ENCODE assay signal across 11 cellular contexts in genomic region chr6:157461000-157461915, GRCh38.
A peak's percentile ranks its signal among the peaks of the same experiment; 100 is the strongest.
DNase-seq lines count a peak whose midpoint lies in the region; ATAC-seq, FAIRE-seq and TF ChIP-seq lines count a peak whose summit lies in the region.
"Had no signal": no experiment of that assay in that cellular context is flagged by ENCODE, and none has a peak within 500 bp of the region (broad histone marks: within the 10 kb centered on the region; RNA-seq: fewer than 3 reads in every experiment).

No MANE protein-coding gene starts in this region.

- H3K14ac ChIP-seq in H1 (ENCODE audit: insufficient read length) = no peak overlapping the region

- H3K9ac ChIP-seq in H1 (replicated peaks in 1 of 4; ENCODE audit: extremely low read depth in 1 of 4, low read depth in 3 of 4, low read length in 3 of 4) = no peak overlapping the region

- H3K4me1 Mint-ChIP-seq in HFFc6 (ENCODE audit: low read depth) = peaks cover 11% of the 10 kb centered on the region

- no peaks in the 10 kb centered on the region for H4K20me1 ChIP-seq in H1 (replicated peaks in 1 of 2; ENCODE audit: control insufficient read depth in 1 of 2, insufficient read depth in 2 of 2, low read length in 2 of 2)

- no peaks in the 10 kb centered on the region for H3K9me3 Mint-ChIP-seq in HFFc6

- no peak for TF ChIP-seq POLR2A in heart left ventricle (IDR thresholded peaks at IDR 0.05)
- TF ChIP-seq POLR2A in H1 (IDR thresholded peaks at IDR 0.05; ENCODE audit: control extremely low read depth in 1 of 2, low read depth in 2 of 2, low read length in 2 of 2) = no peak

- H3K4me2 ChIP-seq in H1 (ENCODE audit: insufficient read depth in 1 of 2, low read depth in 2 of 2, low read length in 2 of 2) = no peak overlapping the region

- no peak overlapping the region for H2BK12ac ChIP-seq in H1 (ENCODE audit: low read depth, low read length)

- intact Hi-C loops in heart left ventricle (cut with DNase I) (loop anchor here in 1 of 10 donors (5.0 kb wide), 1 partner anchor 51 kb away; no protein-coding TSS in a partner anchor), cardiac septum (cut with DNase I) (no loop called here)

- WGBS in heart left ventricle, 4 donors = 52 to 66% (median 60%) methylated on average over 17 of the region's 17 CpGs
- WGBS in H1 (ENCODE audit: extremely low coverage in 1 of 2, insufficient coverage in 1 of 2, insufficient read length in 1 of 2, insufficient replicate concordance in 2 of 2, low coverage in 1 of 2, low lambda C conversion rate in 2 of 2, missing lambda C conversion rate in 1 of 2), 2 experiments = 83% methylated on average over 17 of the region's 17 CpGs; no CpG with 5 or more reads in 1 of the 2 experiments

- H2BK5ac ChIP-seq in H1 (ENCODE audit: low read depth, low read length) = no peak overlapping the region

- H3K27me3 Mint-ChIP-seq in HFFc6 (ENCODE audit: insufficient read depth) = no peaks in the 10 kb centered on the region; the same call in 1 of the 2 replicates

- H2BK120ac ChIP-seq in H1 (replicated peaks; ENCODE audit: low read depth, low read length) = no peak overlapping the region

- no peak overlapping the region for H3K23ac ChIP-seq in H1 (ENCODE audit: insufficient read length)

- H2AK5ac ChIP-seq in H1 (ENCODE audit: low read depth, low read length) = no peak overlapping the region

- peak; percentile 36 to 74 (median 40) for ATAC-seq in heart left ventricle

- H3K9me3 ChIP-seq in heart left ventricle = no peaks in the 10 kb centered on the region
- no peaks in the 10 kb centered on the region for H3K9me3 ChIP-seq in H1 (ENCODE audit: insufficient read depth in 2 of 2, low read depth in 1 of 2, low read length in 1 of 2)
- H3K9me3 ChIP-seq: thyroid gland had no signal

- H4K5ac ChIP-seq in H1 (ENCODE audit: insufficient read length, low read depth, low read length) = no peak overlapping the region

- no peak overlapping the region for H2BK20ac ChIP-seq in H1 (ENCODE audit: low read length)

- H4K8ac ChIP-seq in H1 (ENCODE audit: extremely low read depth, insufficient read depth, low read length) = no peak overlapping the region

- 0 out of 2 replicates have a peak overlapping the region, but pooled peaks have one; percentile 9 for H3K27ac Mint-ChIP-seq in HFFc6

- no peaks in the 10 kb centered on the region for H3K36me3 Mint-ChIP-seq in HFFc6 (ENCODE audit: low read depth)

- H3K36me3 ChIP-seq in heart left ventricle (no peaks in the 10 kb centered on the region), H1 (ENCODE audit: control insufficient read depth in 2 of 4, insufficient read depth in 4 of 4, low read length in 3 of 4) (no peaks in the 10 kb centered on the region)
- H3K36me3 ChIP-seq: thyroid gland had no signal

- no peak for DNase-seq in heart left ventricle
- DNase-seq in cardiac septum (ENCODE audit: low spot score) = no peak
- DNase-seq in HFFc6 = peak; percentile 3
- DNase-seq in NCI-H345 treated with DMSO at 0.1 percent for 48 hours (lab: John Stamatoyannopoulos, UW; ENCODE audit: unreplicated experiment) = peak; percentile 15
- DNase-seq in H1 (ENCODE audit: low read depth in 1 of 2, low spot score in 2 of 2) = no peak
- peak in 3 of 4 experiments; percentile 8 to 54 (median 19) for DNase-seq in stimulated activated CD4-positive, alpha-beta T cell treated with anti-CD3 and anti-CD28 coated beads, Interleukin-1b, Interleukin-23, amount 100 ng/mL, for 24 hours (ENCODE audit: low read depth in 4 of 4, low spot score in 1 of 4)
- DNase-seq in NCI-H128 (lab: John Stamatoyannopoulos, UW; ENCODE audit: unreplicated experiment) = no peak
- no peak for DNase-seq in NOMO-1 treated with DMSO at 0.1 percent for 48 hours (lab: John Stamatoyannopoulos, UW; ENCODE audit: unreplicated experiment)

- H3K4me3 Mint-ChIP-seq in HFFc6 = no peak overlapping the region

- H3K18ac ChIP-seq in H1 (ENCODE audit: extremely low read depth, low read length) = no peak overlapping the region

- H3K4me3 ChIP-seq in heart left ventricle (no peak overlapping the region), H1 (ENCODE audit: extremely low read depth in 1 of 4, insufficient read depth in 2 of 4, low read depth in 3 of 4, low read length in 4 of 4) (no peak overlapping the region)
- H3K4me3 ChIP-seq: thyroid gland had no signal

- H3K56ac ChIP-seq in H1 (replicated peaks; ENCODE audit: insufficient read length, low read depth, low read length) = no peak overlapping the region

- H3K27me3 ChIP-seq in heart left ventricle = no peaks in the 10 kb centered on the region
- no peaks in the 10 kb centered on the region for H3K27me3 ChIP-seq in H1 (replicated peaks in 1 of 4; ENCODE audit: control insufficient read depth in 3 of 4, extremely low read depth in 1 of 4, insufficient read depth in 3 of 4, low read length in 3 of 4)
- H3K27me3 ChIP-seq: thyroid gland had no signal

- H3K23me2 ChIP-seq in H1 (ENCODE audit: low read depth, low read length) = no peaks in the 10 kb centered on the region

- no peak for FAIRE-seq in H1 (lab: Jason Lieb, UNC)
- FAIRE-seq: endometrium had no signal

- H3K4me1 ChIP-seq in heart left ventricle (peaks cover 0 to 36% (median 20%) of the 10 kb centered on the region in 12 donors), H1 (replicated peaks in 1 of 4; ENCODE audit: control insufficient read depth in 3 of 4, insufficient read depth in 4 of 4, low read length in 3 of 4) (peaks cover 0 to 14% (median 0%) of the 10 kb centered on the region in 4 experiments; a peak in 6 of 7 replicates)
- H3K4me1 ChIP-seq: thyroid gland had no signal

- CTCF ChIA-PET in H1 (lab: Charles Lee; ENCODE audit: partially characterized antibody) = interaction anchor here (0.7 to 5.3 kb wide), 20 partner anchors 10 to 205 kb away, joined by 3 to 34 read pairs (median 4); no protein-coding TSS in a partner anchor

- peak; percentile 70 to 79 for TF ChIP-seq RAD21 in H1 (IDR thresholded peaks at IDR 0.05 in 1 of 2, conservative IDR thresholded peaks at IDR 0.05 in 1 of 2; ENCODE audit: low read depth in 2 of 2, low read length in 2 of 2)

- TF ChIP-seq EP300 in H1 (IDR thresholded peaks at IDR 0.05; ENCODE audit: borderline replicate concordance in 1 of 2, low read depth in 2 of 2, low read length in 2 of 2) = no peak

- no peaks in the 10 kb centered on the region for H3K79me1 ChIP-seq in H1 (ENCODE audit: low read depth, low read length)

- H3K27ac ChIP-seq in heart left ventricle (peak overlapping the region in 9 of 12 donors; percentile 17 to 54 (median 40)), H1 (ENCODE audit: low read depth, low read length) (no peak overlapping the region)
- H3K27ac ChIP-seq: HL-60 had no signal

- no peak overlapping the region for H2AFZ ChIP-seq in H1 (ENCODE audit: low read length)

- H4K91ac ChIP-seq in H1 (replicated peaks; ENCODE audit: insufficient read length, low read length) = no peak overlapping the region

- no peak overlapping the region for H2BK15ac ChIP-seq in H1 (ENCODE audit: low read length)

- H3K4ac ChIP-seq in H1 (replicated peaks; ENCODE audit: insufficient read length, low read depth, low read length) = no peak overlapping the region

- peak in 1 of 12 donors; percentile 19 for TF ChIP-seq CTCF in heart left ventricle (IDR thresholded peaks at IDR 0.05)
- no peak for TF ChIP-seq CTCF in HFFc6 (IDR thresholded peaks at IDR 0.05)
- peak; percentile 71 to 82 (median 81) for TF ChIP-seq CTCF in H1 (IDR thresholded peaks at IDR 0.05; ENCODE audit: control extremely low read depth in 1 of 3, insufficient read depth in 1 of 3, low read depth in 1 of 3, low read length in 3 of 3)

- H3K79me2 ChIP-seq in H1 (ENCODE audit: control insufficient read depth in 1 of 2, insufficient read depth in 2 of 2, low read length in 2 of 2) = no peaks in the 10 kb centered on the region

- POLR2A ChIA-PET in H1 (lab: Charles Lee; ENCODE audit: partially characterized antibody) = no interaction called here

TF ChIP-seq in H1, 55 proteins besides CTCF, POLR2A, EP300 and RAD21 (continues in another document):
- TF ChIP-seq KDM4A (IDR thresholded peaks at IDR 0.05; ENCODE audit: low read depth, low read length, severe bottlenecking) (no peak), CEBPB (IDR thresholded peaks at IDR 0.05; ENCODE audit: low read depth, low read length) (no peak), NANOG (IDR thresholded peaks at IDR 0.05; ENCODE audit: insufficient read depth, low read depth, low read length, poor library complexity, severe bottlenecking) (no peak), TAF7 (optimal IDR thresholded peaks at IDR 0.05; ENCODE audit: borderline replicate concordance, low read depth, low read length) (no peak), SIN3A (conservative IDR thresholded peaks at IDR 0.05 in 1 of 2, IDR thresholded peaks at IDR 0.05 in 1 of 2; ENCODE audit: low read depth in 1 of 2, low read length in 2 of 2) (no peak), JUND (IDR thresholded peaks at IDR 0.05; ENCODE audit: low read length) (no peak), TEAD4 (IDR thresholded peaks at IDR 0.05; ENCODE audit: low read depth, low read length) (no peak), JUN (IDR thresholded peaks at IDR 0.05; ENCODE audit: low read depth, low read length) (no peak), RBBP5 (IDR thresholded peaks at IDR 0.05; ENCODE audit: borderline replicate concordance, low read depth, low read length) (no peak), RXRA (IDR thresholded peaks at IDR 0.05; ENCODE audit: insufficient read depth, low read depth, low read length) (no peak), GABPA (IDR thresholded peaks at IDR 0.05; ENCODE audit: borderline replicate concordance, insufficient read depth, low read length) (no peak), PHF8 (conservative IDR thresholded peaks at IDR 0.05; ENCODE audit: low read depth, low read length) (no peak), CTBP2 (IDR thresholded peaks at IDR 0.05; ENCODE audit: borderline replicate concordance, insufficient read depth, insufficient read length, low read length) (no peak)

Comparison
In these comparisons a context has a peak if more than half of its experiments do, and no peak if none do; other contexts are left out.
1. DNase-seq: peak in HFFc6 (single experiment), NCI-H345 treated with DMSO at 0.1 percent for 48 hours (single experiment) and stimulated activated CD4-positive, alpha-beta T cell treated with anti-CD3 and anti-CD28 coated beads, Interleukin-1b, Interleukin-23, amount 100 ng/mL, for 24 hours (3 of 4); none in heart left ventricle (0 of 5), cardiac septum (single experiment), H1 (0 of 2), NCI-H128 (single experiment) and NOMO-1 treated with DMSO at 0.1 percent for 48 hours (single experiment).